ENCODE assay signal across 8 cellular contexts in the genomic region with DNA sequence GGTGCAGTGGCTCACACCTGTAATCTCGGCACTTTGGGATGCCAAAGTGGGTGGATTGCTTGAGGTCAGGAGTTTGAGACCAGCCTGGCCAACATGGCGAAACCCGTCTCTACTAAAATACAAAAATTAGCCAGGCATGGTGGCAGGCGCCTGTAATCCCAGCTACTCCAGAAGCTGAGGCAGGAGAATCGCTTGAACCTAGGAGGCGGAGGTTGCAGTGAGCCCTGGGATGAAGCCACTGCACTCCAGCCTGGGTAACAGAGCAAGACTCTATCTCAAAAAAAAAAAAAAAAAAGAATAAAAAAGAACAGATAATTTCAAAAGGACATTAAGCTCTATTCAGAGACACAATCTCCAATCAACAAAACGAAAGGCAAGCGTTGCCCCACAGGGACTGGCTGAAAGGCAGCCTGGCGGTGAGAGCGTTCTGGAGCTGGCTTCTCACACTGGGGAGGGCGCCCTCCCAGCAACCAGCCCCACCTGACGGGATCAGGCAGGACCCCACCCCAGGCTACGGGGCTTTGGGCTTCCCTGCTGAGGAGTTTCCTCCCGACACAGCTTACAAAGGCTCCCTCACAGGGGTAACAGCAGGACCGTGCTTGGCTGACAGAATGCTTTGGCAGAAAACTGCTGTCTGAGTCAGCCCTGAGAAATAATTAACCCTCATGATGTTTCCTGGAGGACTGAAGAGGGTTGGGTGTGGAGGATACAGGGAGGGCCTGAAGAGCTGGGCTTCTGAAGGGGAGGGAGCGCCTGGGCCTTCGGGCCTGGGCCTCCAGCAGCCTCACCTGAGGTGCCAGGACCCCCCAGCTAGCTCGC. TPM values are rescaled to one million over a fixed set of nuclear protein-coding genes. Genes with fewer than 3 reads are reported as not detected.
DNase-seq lines count a peak whose midpoint lies in the region; ATAC-seq lines count a peak whose summit lies in the region.

No MANE protein-coding gene starts in this region.

- H3K27ac Mint-ChIP-seq in stimulated activated naive B cell treated with anti-CD40 and anti-IgM and Interleukin-4, amounts not matched to agents 10 μg/mL and 1 μg/mL and 100 μg/mL, for 72 hours = no peak overlapping the region

- H3K36me3 Mint-ChIP-seq in stimulated activated naive B cell treated with anti-CD40 and anti-IgM and Interleukin-4, amounts not matched to agents 10 μg/mL and 1 μg/mL and 100 μg/mL, for 72 hours = no peaks in the 10 kb centered on the region

- no peaks in the 10 kb centered on the region for H3K9me3 Mint-ChIP-seq in stimulated activated naive B cell treated with anti-CD40 and anti-IgM and Interleukin-4, amounts not matched to agents 10 μg/mL and 1 μg/mL and 100 μg/mL, for 72 hours

- peak overlapping the region; percentile 37 for H3K4me3 ChIP-seq in MG63

- peak; percentile 65 for DNase-seq in COLO668 (lab: John Stamatoyannopoulos, UW; ENCODE audit: unreplicated experiment)
- DNase-seq in MG63 = peak; percentile 91
- DNase-seq in anterior cingulate cortex (lab: John Stamatoyannopoulos, UW) = peak in 48 of 58 donors; percentile 13 to 79 (median 45)
- DNase-seq in hypothalamus (lab: John Stamatoyannopoulos, UW) = peak in 32 of 51 donors; percentile 13 to 77 (median 44)
- peak; percentile 76 for DNase-seq in sciatic nerve (ENCODE audit: low spot score)
- no peak for DNase-seq in stimulated activated naive B cell treated with anti-CD40 and anti-IgM and Interleukin-4, amounts not matched to agents 10 μg/mL and 1 μg/mL and 100 μg/mL, for 72 hours

- no peaks in the 10 kb centered on the region for H3K27me3 ChIP-seq in MG63

- no peaks in the 10 kb centered on the region for H3K4me1 Mint-ChIP-seq in stimulated activated naive B cell treated with anti-CD40 and anti-IgM and Interleukin-4, amounts not matched to agents 10 μg/mL and 1 μg/mL and 100 μg/mL, for 72 hours

- H3K4me3 Mint-ChIP-seq in stimulated activated naive B cell treated with anti-CD40 and anti-IgM and Interleukin-4, amounts not matched to agents 10 μg/mL and 1 μg/mL and 100 μg/mL, for 72 hours = no peak overlapping the region

- no peaks in the 10 kb centered on the region for H3K27me3 Mint-ChIP-seq in stimulated activated naive B cell treated with anti-CD40 and anti-IgM and Interleukin-4, amounts not matched to agents 10 μg/mL and 1 μg/mL and 100 μg/mL, for 72 hours

- H3K36me3 ChIP-seq in MG63 = no peaks in the 10 kb centered on the region

- ATAC-seq in sciatic nerve = peak; percentile 96
- no peak for ATAC-seq in HG02623 (IDR thresholded peaks at IDR 0.05; ENCODE audit: unreplicated experiment)
- ATAC-seq in HG03097 (IDR thresholded peaks at IDR 0.05; ENCODE audit: low FRiP score, unreplicated experiment) = no peak
- ATAC-seq in stimulated activated naive B cell treated with anti-CD40 and anti-IgM and Interleukin-4, amounts not matched to agents 10 μg/mL and 1 μg/mL and 100 μg/mL, for 72 hours (replicated peaks) = no peak

- intact Hi-C loops in sciatic nerve (cut with DNase I) = no loop called here

- H3K9me3 ChIP-seq in MG63 = no peaks in the 10 kb centered on the region

RNA-seq across cellular contexts. Expression of a gene that starts 31.1 kb away (rescaled TPM):
- total RNA-seq in MG63 (2014; rRNA removed; shearing (Covaris generic); ENCODE audit: low replicate concordance) = 509 and 971 TPM in 2 replicates
- 151 TPM for total RNA-seq in sciatic nerve
